In the genomic region with DNA sequence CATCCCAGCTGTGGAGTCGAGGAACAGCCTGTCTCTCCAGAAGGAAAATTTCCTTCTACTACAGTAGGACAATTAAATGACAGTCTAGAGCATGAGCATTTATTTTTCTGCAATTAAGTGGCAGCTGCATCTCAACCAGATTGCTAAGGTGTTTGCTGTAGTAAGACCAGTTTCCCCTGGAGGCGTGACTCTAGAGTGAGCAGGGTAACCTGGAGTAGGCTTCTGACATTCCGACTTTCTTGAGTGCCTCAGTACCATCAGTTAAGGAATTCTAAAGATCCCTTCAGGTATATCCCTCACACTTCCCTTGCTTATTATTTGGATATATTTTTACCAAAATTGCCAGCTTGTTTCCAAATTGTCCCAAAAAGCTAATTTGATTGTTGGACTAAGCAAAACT, we compare ENCODE assay signal across 32 cellular contexts. TPM values are rescaled to one million over a fixed set of nuclear protein-coding genes. Genes with fewer than 3 reads are reported as not detected.
"Had no signal": no experiment of that assay in that cellular context is flagged by ENCODE, and none has a peak within 500 bp of the region (broad histone marks: within the 10 kb centered on the region; RNA-seq: fewer than 3 reads in every experiment).

No MANE protein-coding gene starts in this region.

- ATAC-seq: activated CD4-positive, CD25-positive, alpha-beta regulatory T cell treated with anti-CD3 and anti-CD28 coated beads, Interleukin-2, amount 50 U/mL, for 24 hours; activated CD8-positive, alpha-beta T cell treated with anti-CD3 and anti-CD28 coated beads for 36 hours; activated naive CD8-positive, alpha-beta T cell treated with anti-CD3 and anti-CD28 coated beads, Interleukin-2, amount 50 U/mL, for 24 hours; body of pancreas; effector memory CD8-positive, alpha-beta T cell; gastroesophageal sphincter; heart right ventricle; T-helper 17 cell had no signal

- H3K4me3 ChIP-seq: adrenal gland, body of pancreas, esophagus squamous epithelium, gastroesophageal sphincter, heart right ventricle had no signal

- H3K27ac ChIP-seq: adrenal gland, body of pancreas, esophagus squamous epithelium, gastroesophageal sphincter, heart right ventricle, WERI-Rb-1 had no signal

- H3K4me1 ChIP-seq: adrenal gland, body of pancreas, esophagus squamous epithelium, gastroesophageal sphincter, heart right ventricle had no signal

- H3K27me3 ChIP-seq: adrenal gland, esophagus squamous epithelium had no signal

- DNase-seq: activated B cell treated with CpG ODN at 0.5 μM for 24 hours; activated CD4-positive, alpha-beta T cell treated with anti-CD3 and anti-CD28 coated beads for 48 hours; activated CD4-positive, alpha-beta T cell treated with anti-CD3 and anti-CD28 coated beads, Interleukin-2, amount 50 U/mL, for 1 hour; activated CD4-positive, alpha-beta T cell treated with anti-CD3 and anti-CD28 coated beads, Interleukin-2, amount 50 U/mL, for 48 hours; activated CD8-positive, alpha-beta memory T cell treated with anti-CD3 and anti-CD28 coated beads for 24 hours; activated CD8-positive, alpha-beta T cell treated with anti-CD3 and anti-CD28 coated beads for 36 hours; activated effector memory CD4-positive, alpha-beta T cell treated with anti-CD3 and anti-CD28 coated beads, Interleukin-2, amount 50 U/mL, for 16 hours; activated naive CD4-positive, alpha-beta T cell treated with anti-CD3 and anti-CD28 coated beads for 36 hours; activated naive CD8-positive, alpha-beta T cell treated with anti-CD3 and anti-CD28 coated beads for 36 hours; activated naive CD8-positive, alpha-beta T cell treated with anti-CD3 and anti-CD28 coated beads, Interleukin-2, amount 50 U/mL, for 24 hours; activated T-cell treated with anti-CD3 and anti-CD28 coated beads, Interleukin-2, amount 50 U/mL, for 1 hour; activated T-cell treated with anti-CD3 and anti-CD28 coated beads, Interleukin-2, amount 50 U/mL, for 48 hours; adrenal gland; amygdala; aorta; body of pancreas; caudate nucleus; cortex of kidney; dermis blood vessel endothelial cell; effector CD4-positive, alpha-beta T cell; effector memory CD8-positive, alpha-beta T cell; erythroblast; esophagus squamous epithelium; foreskin melanocyte; heart right ventricle; T-helper 17 cell; T1000; WERI-Rb-1 had no signal

- H3K9me3 ChIP-seq: adrenal gland, body of pancreas, esophagus squamous epithelium, gastroesophageal sphincter had no signal

- H3K36me3 ChIP-seq: adrenal gland, esophagus squamous epithelium, gastroesophageal sphincter, heart right ventricle, WERI-Rb-1 had no signal

RNA-seq across cellular contexts. Expression of a gene that starts 59.2 kb away (rescaled TPM):
- total RNA-seq: activated B cell treated with CpG ODN at 0.5 μM for 24 hours; activated CD8-positive, alpha-beta T cell treated with anti-CD3 and anti-CD28 coated beads for 36 hours; activated naive CD4-positive, alpha-beta T cell treated with anti-CD3 and anti-CD28 coated beads for 36 hours; activated naive CD8-positive, alpha-beta T cell treated with anti-CD3 and anti-CD28 coated beads for 36 hours; activated T-helper 1 cell treated with anti-CD3 and anti-CD28 coated beads, Interleukin-12 subunit alpha, Interleukin-12 subunit beta, Interleukin-2, Interleukin-4 antibody, amounts not matched to agents 30 ng/mL and 10 ng/mL and 1 ng/mL, durations not matched to agents 14 hours and 24 hours and 36 hours; activated T-helper 2 cell treated with anti-CD3 and anti-CD28 coated beads, Interferon-gamma antibody, Interleukin-2, Interleukin-4, amounts not matched to agents 10 μg/mL and 5 μg/mL and 100 μg/mL, durations not matched to agents 14 hours and 24 hours and 36 hours; T-helper 17 cell had no signal
